Comparison of ENCODE assay signal across 11 cellular contexts in genomic region chr2:133568598-133568997, GRCh38. TPM values are rescaled to one million over a fixed set of nuclear protein-coding genes. Genes with fewer than 3 reads are reported as not detected.
DNase-seq lines count a peak whose midpoint lies in the region; FAIRE-seq and TF ChIP-seq lines count a peak whose summit lies in the region.
"Had no signal": no experiment of that assay in that cellular context is flagged by ENCODE, and none has a peak within 500 bp of the region (broad histone marks: within the 10 kb centered on the region; RNA-seq: fewer than 3 reads in every experiment).

No MANE protein-coding gene starts in this region.

- FAIRE-seq in HTR-8/SVneo (lab: Jason Lieb, UNC) (no peak), D721Med (lab: Jason Lieb, UNC) (no peak)
- FAIRE-seq: A204.1 had no signal

- WGBS in mesodermal cell (ENCODE audit: insufficient coverage in 2 of 2), 2 experiments = 86 to 90% methylated on average over 3 of the region's 5 CpGs
- WGBS in tibial nerve, 2 donors = 49 to 59% methylated on average over 5 of the region's 5 CpGs
- WGBS in mesendoderm (ENCODE audit: extremely low coverage, insufficient coverage, low lambda C conversion rate) = no CpG with 5 or more reads among the region's 5 CpGs

- no peaks in the 10 kb centered on the region for H3K36me3 ChIP-seq in breast epithelium
- H3K36me3 ChIP-seq in endocrine pancreas (ENCODE audit: control insufficient read depth, insufficient read depth, low read length) = no peaks in the 10 kb centered on the region
- no peaks in the 10 kb centered on the region for H3K36me3 ChIP-seq in mesodermal cell (ENCODE audit: control insufficient read depth, insufficient read depth, low read length)
- no peaks in the 10 kb centered on the region for H3K36me3 ChIP-seq in tibial nerve
- H3K36me3 ChIP-seq in mesendoderm (ENCODE audit: control insufficient read depth, insufficient read depth, low read length) = no peaks in the 10 kb centered on the region

- no peak for DNase-seq in breast epithelium (ENCODE audit: low spot score in 2 of 2)
- no peak for DNase-seq in MCF 10A (ENCODE audit: unreplicated experiment)
- DNase-seq in tibial nerve (ENCODE audit: low spot score in 2 of 2) = no peak
- no peak for DNase-seq in HTR-8/SVneo (ENCODE audit: insufficient read length, low spot score)
- DNase-seq in D721Med (ENCODE audit: insufficient read length, low spot score) = no peak
- DNase-seq in mesendoderm = no peak
- DNase-seq: NCI-H446 had no signal

- TF ChIP-seq POLR2A in breast epithelium (IDR thresholded peaks at IDR 0.05) (no peak), tibial nerve (IDR thresholded peaks at IDR 0.05) (no peak)

- peaks cover under 1% of the 10 kb centered on the region for H3K36me3 Mint-ChIP-seq in MCF 10A (ENCODE audit: insufficient read depth, unreplicated experiment)

- no peak for TF ChIP-seq EP300 in tibial nerve (IDR thresholded peaks at IDR 0.05)

- H2BK5ac ChIP-seq in mesendoderm (ENCODE audit: low read length) = no peak overlapping the region

- H3K4me3 ChIP-seq in breast epithelium (peak overlapping the region; percentile 13 to 57 (median 28)), endocrine pancreas (ENCODE audit: control insufficient read depth, insufficient read depth, low read length) (peak overlapping the region; percentile 31), mesodermal cell (ENCODE audit: extremely low read depth, insufficient read depth, low read length, poor library complexity, severe bottlenecking) (no peak overlapping the region), tibial nerve (peak overlapping the region in 3 of 4 donors; percentile 8 to 35 (median 24)), mesendoderm (ENCODE audit: low read length) (no peak overlapping the region)

- H3K4me1 ChIP-seq in breast epithelium = no peaks in the 10 kb centered on the region
- H3K4me1 ChIP-seq in endocrine pancreas (ENCODE audit: control insufficient read depth, insufficient read depth, low read length) = no peaks in the 10 kb centered on the region
- H3K4me1 ChIP-seq in mesodermal cell (ENCODE audit: control insufficient read depth, insufficient read depth, low read length, poor library complexity, severe bottlenecking) = peaks cover 30% of the 10 kb centered on the region
- peaks cover 0 to 12% (median 3%) of the 10 kb centered on the region in 4 donors for H3K4me1 ChIP-seq in tibial nerve
- peaks cover 2% of the 10 kb centered on the region for H3K4me1 ChIP-seq in mesendoderm (ENCODE audit: control insufficient read depth, low read depth, low read length)

- no peak overlapping the region for H2AK5ac ChIP-seq in mesendoderm (ENCODE audit: low read length)

- H3K23ac ChIP-seq in mesendoderm (ENCODE audit: low read length) = no peak overlapping the region

- no peaks in the 10 kb centered on the region for H3K79me1 ChIP-seq in mesendoderm (ENCODE audit: low read length)

- peaks cover 9% of the 10 kb centered on the region for H3K4me1 Mint-ChIP-seq in MCF 10A (ENCODE audit: insufficient read depth, unreplicated experiment)

- CTCF ChIA-PET in MCF 10A (lab: Yijun Ruan, JAX) = interaction anchor here (0.7 to 3.4 kb wide), 4 partner anchors 49 to 1218 kb away, joined by 3 to 18 read pairs (median 5); no protein-coding TSS in a partner anchor

- H3K27ac ChIP-seq in breast epithelium (peak overlapping the region; percentile 26 to 66), mesodermal cell (ENCODE audit: low read depth, low read length, severe bottlenecking) (peak overlapping the region; percentile 72), tibial nerve (peak overlapping the region in 1 of 4 donors; percentile 39), mesendoderm (ENCODE audit: low read depth, low read length) (no peak overlapping the region)
- H3K27ac ChIP-seq: RWPE1 had no signal

- intact Hi-C loops in breast epithelium (cut with DNase I; ENCODE audit: low total_unique reads) = no loop called here
- intact Hi-C loops in MCF 10A (cut with micrococcal nuclease) = no loop called here

- H3K4me2 ChIP-seq in mesendoderm (ENCODE audit: low read length) = no peak overlapping the region

- no peak overlapping the region for H2BK120ac ChIP-seq in mesendoderm (ENCODE audit: low read depth, low read length)

- no peak overlapping the region for H3K4me3 Mint-ChIP-seq in MCF 10A (ENCODE audit: unreplicated experiment)

- no peak overlapping the region for H3K56ac ChIP-seq in mesendoderm (ENCODE audit: low read length)

- H4K8ac ChIP-seq in mesendoderm (ENCODE audit: low read depth, low read length) = no peak overlapping the region

- POLR2A ChIA-PET in MCF 10A (lab: Yijun Ruan, JAX) = no interaction called here

- H3K9me3 Mint-ChIP-seq in MCF 10A (ENCODE audit: unreplicated experiment) = no peaks in the 10 kb centered on the region

- H3K9ac ChIP-seq in endocrine pancreas (ENCODE audit: control insufficient read depth, insufficient read depth, low read length) (no peak overlapping the region), mesendoderm (ENCODE audit: low read length) (no peak overlapping the region)

- H3K27me3 ChIP-seq in breast epithelium (no peaks in the 10 kb centered on the region), endocrine pancreas (ENCODE audit: control insufficient read depth, insufficient read depth, low read length) (no peaks in the 10 kb centered on the region), tibial nerve (no peaks in the 10 kb centered on the region), mesendoderm (ENCODE audit: insufficient read depth, low read length, poor library complexity) (no peaks in the 10 kb centered on the region)

- no peaks in the 10 kb centered on the region for H3K79me2 ChIP-seq in mesendoderm (ENCODE audit: control insufficient read depth, insufficient read depth, low read length)

- no TSS peak for BruUV-seq in MCF 10A (replicated peaks; lab: Mats Ljungman, UMichigan)

- TF ChIP-seq CTCF in breast epithelium (IDR thresholded peaks at IDR 0.05) (no peak), MCF 10A (IDR thresholded peaks at IDR 0.05; ENCODE audit: unreplicated experiment) (no peak), tibial nerve (IDR thresholded peaks at IDR 0.05) (no peak), D721Med (IDR thresholded peaks at IDR 0.05; ENCODE audit: insufficient read depth, missing control alignments) (no peak)

- H3K18ac ChIP-seq in mesendoderm (ENCODE audit: low read length) = no peak overlapping the region

- no peak overlapping the region for H3K4ac ChIP-seq in mesendoderm (ENCODE audit: low read depth, low read length)

- no peak overlapping the region for H4K5ac ChIP-seq in mesendoderm (ENCODE audit: low read length)

- H3K27me3 Mint-ChIP-seq in MCF 10A (ENCODE audit: insufficient read depth, unreplicated experiment) = peaks cover 10% of the 10 kb centered on the region

- H3K27ac Mint-ChIP-seq in MCF 10A (ENCODE audit: low read depth, unreplicated experiment) = no peak overlapping the region

- no peak overlapping the region for H2BK15ac ChIP-seq in mesendoderm (replicated peaks; ENCODE audit: low read depth)

- H3K9me3 ChIP-seq in breast epithelium = no peaks in the 10 kb centered on the region
- no peaks in the 10 kb centered on the region for H3K9me3 ChIP-seq in endocrine pancreas (ENCODE audit: control insufficient read depth, low read length)
- no peaks in the 10 kb centered on the region for H3K9me3 ChIP-seq in mesodermal cell (ENCODE audit: control insufficient read depth, low read length)
- H3K9me3 ChIP-seq in tibial nerve = no peaks in the 10 kb centered on the region

RNA-seq across cellular contexts. Expression of gene NCKAP5, which starts 0.3 kb away (rescaled TPM):
- total RNA-seq in breast epithelium (10 to 100 TPM in 1 of 3 donors, 1 to 10 TPM in 2; 1.1 to 10.5 (median 6.1) TPM), MCF 10A (2022) (not detected in 2 replicates), tibial nerve (10 to 100 TPM in 1 of 4 donors, 1 to 10 TPM in 3; 2.7 to 11.7 (median 5.6) TPM)
- 1.7 TPM for polyA plus RNA-seq in mesodermal cell (2013, experiment 1 of 2)
- 2.2 TPM for polyA plus RNA-seq in mesodermal cell (2013, experiment 2 of 2)
- polyA plus RNA-seq in mesendoderm (2013, experiment 1 of 2) = 0.27 TPM
- 0.38 TPM for polyA plus RNA-seq in mesendoderm (2013, experiment 2 of 2)

Comparison
In these comparisons a context has a peak if more than half of its experiments do, and no peak if none do; other contexts are left out.
1. H3K4me3 ChIP-seq: peak in breast epithelium (3 of 3), endocrine pancreas (single experiment) and tibial nerve (3 of 4); none in mesodermal cell (single experiment) and mesendoderm (single experiment).